In genomic region chr10:71319042-71319799, GRCh38 we compare ENCODE assay signal across 8 cellular contexts. TPM values are rescaled to one million over a fixed set of nuclear protein-coding genes. Genes with fewer than 3 reads are reported as not detected.
DNase-seq lines count a peak whose midpoint lies in the region; ATAC-seq, FAIRE-seq and TF ChIP-seq lines count a peak whose summit lies in the region.

Gene SLC29A3, plus strand, starts transcription at chr10:71319259. Its CDS starts 51 bp downstream, at chr10:71319310.

- ATAC-seq in A549 = peak; percentile 93 to 96
- ATAC-seq in GM18505 (IDR thresholded peaks at IDR 0.05; ENCODE audit: unreplicated experiment) = peak; percentile 75
- ATAC-seq in HG03064 (IDR thresholded peaks at IDR 0.05; ENCODE audit: low read depth, unreplicated experiment) = peak; percentile 70

- peak within 1 kb of the TSS; percentile 78 for H3K4me3 ChIP-seq in A549

- H3K27ac ChIP-seq in A549 (peak within 1 kb of the TSS; percentile 89 to 96), layer of hippocampus (ENCODE audit: low read depth, low read length) (peak within 1 kb of the TSS; percentile 79)

- H3K27ac Mint-ChIP-seq in chondrocyte (ENCODE audit: unreplicated experiment) = peak within 1 kb of the TSS; percentile 83

- POLR2A ChIA-PET in A549 (lab: Yijun Ruan, JAX) = interaction anchor here (0.6 to 2.6 kb wide), 23 partner anchors 10 to 440 kb away, joined by 3 to 36 read pairs (median 4); partner anchors contain the start of gene CDH23

- peaks cover 11% of the 10 kb centered on the region for H3K4me1 Mint-ChIP-seq in chondrocyte (ENCODE audit: low read depth)

- no peak for TF ChIP-seq EP300 in A549 (IDR thresholded peaks at IDR 0.05)

- TF ChIP-seq RAD21 in A549 (conservative IDR thresholded peaks at IDR 0.05 in 1 of 2, IDR thresholded peaks at IDR 0.05 in 1 of 2) = peak; percentile 79 to 81

- CTCF ChIA-PET in A549 (lab: Yijun Ruan, JAX) = interaction anchor here (0.5 to 44.0 kb wide), 54 partner anchors 10 to 578 kb away, joined by 3 to 977 read pairs (median 4); partner anchors contain the start of genes CDH23 and VSIR

- TF ChIP-seq CTCF in A549 (IDR thresholded peaks at IDR 0.05) = peak; percentile 81
- TF ChIP-seq CTCF in chondrocyte (IDR thresholded peaks at IDR 0.05) = peak; percentile 79

- peak within 1 kb of the TSS; percentile 82 for H3K4me2 ChIP-seq in A549

- FAIRE-seq in A549 (lab: Jason Lieb, UNC) = no peak

- DNase-seq in A549 (ENCODE audit: low read depth in 1 of 2, low spot score in 1 of 2) = peak; percentile 79 to 83
- peak; percentile 86 for DNase-seq in NCI-H2227 (lab: John Stamatoyannopoulos, UW; ENCODE audit: unreplicated experiment)
- peak; percentile 76 for DNase-seq in activated CD4-positive, alpha-beta T cell treated with anti-CD3 and anti-CD28 coated beads for 1 hour
- DNase-seq in chondrocyte (ENCODE audit: low spot score) = no peak
- DNase-seq in stimulated activated CD4-positive, alpha-beta T cell treated with anti-CD3 and anti-CD28 coated beads, Interleukin-1b, Interleukin-23, amount 100 ng/mL, for 24 hours (ENCODE audit: low read depth in 4 of 4, low spot score in 1 of 4) = peak; percentile 42 to 82 (median 76)

- H3K9me3 ChIP-seq in A549 = no peaks in the 10 kb centered on the region

- peaks cover 14% of the 10 kb centered on the region for H3K4me1 ChIP-seq in A549

- H3K9me3 Mint-ChIP-seq in chondrocyte (ENCODE audit: low read depth) = no peaks in the 10 kb centered on the region

- H3K27me3 ChIP-seq in layer of hippocampus (ENCODE audit: control insufficient read depth, insufficient read depth, low read length) = no peaks in the 10 kb centered on the region

- peaks cover 3% of the 10 kb centered on the region for H3K36me3 Mint-ChIP-seq in chondrocyte (ENCODE audit: low read depth)

- TF ChIP-seq POLR2A in A549 (IDR thresholded peaks at IDR 0.05; ENCODE audit: low read length) = peak; percentile 73
- TF ChIP-seq POLR2A in GM18505 (IDR thresholded peaks at IDR 0.05; ENCODE audit: borderline replicate concordance, extremely low read depth, insufficient read depth, insufficient read length) = peak; percentile 61

- peak within 1 kb of the TSS; percentile 94 for H3K4me3 Mint-ChIP-seq in chondrocyte (ENCODE audit: unreplicated experiment)

- WGBS in A549 (ENCODE audit: missing lambda C conversion rate) = under 1% methylated on average over 33 of the region's 62 CpGs

- no peaks in the 10 kb centered on the region for H3K27me3 Mint-ChIP-seq in chondrocyte (ENCODE audit: low read depth)

TF ChIP-seq in A549, 52 proteins besides CTCF, POLR2A, EP300 and RAD21:
- TF ChIP-seq HDAC2 (IDR thresholded peaks at IDR 0.05) (peak; percentile 88; the same call in 1 of the 2 replicates), BCL3 (IDR thresholded peaks at IDR 0.05) (peak; percentile 90), GATA3 (IDR thresholded peaks at IDR 0.05; ENCODE audit: borderline replicate concordance) (0 out of 2 replicates have a peak, but pooled peaks have one; percentile 19), FOSL2 (IDR thresholded peaks at IDR 0.05) (no peak), FOSL2 (CRISPR knock-in tag; IDR thresholded peaks at IDR 0.05) (peak; percentile 71), HOXB13 (CRISPR knock-in tag; IDR thresholded peaks at IDR 0.05; ENCODE audit: low read depth) (no peak), HOXA7 (CRISPR knock-in tag; IDR thresholded peaks at IDR 0.05) (no peak), SMC3 (IDR thresholded peaks at IDR 0.05) (peak; percentile 83), TP53 (CRISPR knock-in tag; IDR thresholded peaks at IDR 0.05) (no peak), KDM1A (IDR thresholded peaks at IDR 0.05; ENCODE audit: low read depth) (peak; percentile 98), E2F6 (IDR thresholded peaks at IDR 0.05; ENCODE audit: borderline replicate concordance, low read depth) (0 out of 2 replicates have a peak, but pooled peaks have one; percentile 47), MAX (IDR thresholded peaks at IDR 0.05) (peak; percentile 75), EHF (CRISPR knock-in tag; IDR thresholded peaks at IDR 0.05) (no peak), MYC (IDR thresholded peaks at IDR 0.05; ENCODE audit: borderline replicate concordance, low read length) (0 out of 2 replicates have a peak, but pooled peaks have one; percentile 73), HOXB5 (CRISPR knock-in tag; IDR thresholded peaks at IDR 0.05) (no peak), PHF8 (IDR thresholded peaks at IDR 0.05; ENCODE audit: borderline replicate concordance, low read depth) (peak; percentile 23; the same call in 1 of the 2 replicates), MAZ (IDR thresholded peaks at IDR 0.05; ENCODE audit: borderline replicate concordance, low read depth, low read length) (peak; percentile 39; the same call in 1 of the 2 replicates), SREBF2 (IDR thresholded peaks at IDR 0.05) (no peak), JUN (IDR thresholded peaks at IDR 0.05) (peak in 1 of 2 experiments; percentile 76; a peak in 2 of 5 replicates), RCOR1 (IDR thresholded peaks at IDR 0.05; ENCODE audit: low read depth, low read length) (0 out of 2 replicates have a peak, but pooled peaks have one; percentile 79)

RNA-seq across cellular contexts. Expression of gene SLC29A3, which starts in this region (rescaled TPM):
- polyA plus RNA-seq in A549 (2011; rRNA removed) (7.2 and 12.6 TPM in 2 replicates), A549 (2017; fragmentation: RNase III; extraction: RNeasy Plus Mini Kit Qiagen cat#74134 plus additional on column Dnase treatment) (9.9 to 11.4 TPM (median 10.2 TPM) in 3 replicates)
- polyA plus RNA-seq in A549 (2012; cell fraction: cytosol; rRNA removed) = 9.7 and 14.7 TPM in 2 replicates
- 14.0 and 15.5 TPM in 2 replicates for polyA plus RNA-seq in A549 (2012; cell fraction: nucleus; rRNA removed)
- polyA minus RNA-seq in A549 (2011; rRNA and poly(A)+ RNA removed) = 16.2 and 18.7 TPM in 2 replicates
- total RNA-seq in chondrocyte = 2.4 to 3.8 TPM (median 2.7 TPM) in 3 replicates
